15 cellular contexts compared by ENCODE assay signal in the genomic region with DNA sequence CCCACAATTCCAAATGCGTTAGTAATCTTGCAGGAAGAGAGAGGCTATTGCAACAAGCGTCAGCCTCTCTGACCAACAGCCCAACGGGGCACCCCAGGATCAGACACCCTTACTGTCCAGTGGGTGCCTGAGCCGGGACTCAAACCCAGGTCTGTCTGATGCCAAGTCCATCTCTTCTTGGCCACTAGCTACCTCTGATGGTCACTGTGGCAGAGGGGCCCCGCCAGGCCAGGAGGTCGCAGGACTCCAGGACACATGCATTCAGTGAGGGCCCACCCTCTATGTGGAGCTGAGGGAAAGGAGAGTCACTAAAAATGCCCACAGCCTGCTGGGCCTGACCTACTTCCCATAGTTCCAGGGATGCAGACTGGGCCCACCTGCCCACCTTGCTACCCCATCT.
"Had no signal": no experiment of that assay in that cellular context is flagged by ENCODE, and none has a peak within 500 bp of the region (broad histone marks: within the 10 kb centered on the region; RNA-seq: fewer than 3 reads in every experiment).

No MANE protein-coding gene starts in this region.

- H3K27ac Mint-ChIP-seq: type B pancreatic cell had no signal

- H3K27ac ChIP-seq: esophagus squamous epithelium, ovary, right atrium auricular region, sigmoid colon, skin epidermis, stomach, thyroid gland had no signal

- DNase-seq: esophagus squamous epithelium; foreskin fibroblast; mesendoderm; naive B cell; nucleus accumbens; ovary; sigmoid colon; stimulated activated CD4-positive, alpha-beta T cell treated with anti-CD3 and anti-CD28 coated beads, Interleukin-2, amount 100 ng/mL, for 24 hours; stimulated activated CD4-positive, alpha-beta T cell treated with anti-CD3 and anti-CD28 coated beads, Interleukin-4, amount 100 ng/mL, for 4 hours; stimulated activated naive CD4-positive, alpha-beta T cell; stomach; thyroid gland had no signal

- H3K9me3 Mint-ChIP-seq: naive B cell, type B pancreatic cell had no signal

- H3K9me3 ChIP-seq: esophagus squamous epithelium, ovary, right atrium auricular region, sigmoid colon, stomach, thyroid gland had no signal

- H3K27me3 Mint-ChIP-seq: naive B cell had no signal

- H3K4me3 Mint-ChIP-seq: naive B cell, type B pancreatic cell had no signal
